In genomic region chr6:159692303-159693127, GRCh38 we compare ENCODE assay signal across 8 cellular contexts. TPM values are rescaled to one million over a fixed set of nuclear protein-coding genes. Genes with fewer than 3 reads are reported as not detected.
DNase-seq lines count a peak whose midpoint lies in the region; ATAC-seq, FAIRE-seq and TF ChIP-seq lines count a peak whose summit lies in the region.

No MANE protein-coding gene starts in this region.

- peak overlapping the region; percentile 92 to 97 (median 97) for H3K27ac Mint-ChIP-seq in CD4-positive, alpha-beta memory T cell
- H3K27ac Mint-ChIP-seq in activated naive CD4-positive, alpha-beta T cell treated with anti-CD3 and anti-CD28 coated beads, Interleukin-2, amount 10 ng/mL, durations not matched to agents 7 days and 5 days, result peak overlapping the region; percentile 94
- peak overlapping the region; percentile 69 for H3K27ac Mint-ChIP-seq in type B pancreatic cell

- 1 to 2% methylated on average over 30 to 66 of the region's 66 CpGs for WGBS in pancreas, 2 donors

- no peaks in the 10 kb centered on the region for H3K9me3 Mint-ChIP-seq in CD4-positive, alpha-beta memory T cell
- no peaks in the 10 kb centered on the region for H3K9me3 Mint-ChIP-seq in activated naive CD4-positive, alpha-beta T cell treated with anti-CD3 and anti-CD28 coated beads, Interleukin-2, amount 10 ng/mL, durations not matched to agents 7 days and 5 days
- H3K9me3 Mint-ChIP-seq in type B pancreatic cell, result no peaks in the 10 kb centered on the region

- peaks cover 31 to 77% (median 52%) of the 10 kb centered on the region in 4 donors for H3K4me1 Mint-ChIP-seq in CD4-positive, alpha-beta memory T cell
- H3K4me1 Mint-ChIP-seq in activated naive CD4-positive, alpha-beta T cell treated with anti-CD3 and anti-CD28 coated beads, Interleukin-2, amount 10 ng/mL, durations not matched to agents 7 days and 5 days, result peaks cover 69% of the 10 kb centered on the region
- peaks cover 21% of the 10 kb centered on the region for H3K4me1 Mint-ChIP-seq in type B pancreatic cell (ENCODE audit: unreplicated experiment)

- no peaks in the 10 kb centered on the region for H3K27me3 ChIP-seq in CD4-positive, alpha-beta memory T cell (ENCODE audit: insufficient read depth, low read length)
- no peaks in the 10 kb centered on the region for H3K27me3 ChIP-seq in pancreas

- H3K27ac ChIP-seq in CD4-positive, alpha-beta memory T cell (ENCODE audit: low read depth, low read length), result peak overlapping the region; percentile 64
- peak overlapping the region; percentile 92 for H3K27ac ChIP-seq in RWPE1
- H3K27ac ChIP-seq in pancreas, result peak overlapping the region; percentile 88 to 98 (median 95)

- TF ChIP-seq CTCF in RWPE1 (conservative IDR thresholded peaks at IDR 0.05; ENCODE audit: low read depth) (no peak), pancreas (IDR thresholded peaks at IDR 0.05) (no peak), type B pancreatic cell (conservative IDR thresholded peaks at IDR 0.05) (no peak)

- peak overlapping the region; percentile 87 to 88 for H3K4me3 ChIP-seq in CD4-positive, alpha-beta memory T cell (ENCODE audit: low read length in 2 of 2)
- H3K4me3 ChIP-seq in pancreas, result peak overlapping the region; percentile 76 to 96 (median 88)

- H3K27me3 Mint-ChIP-seq in CD4-positive, alpha-beta memory T cell, result no peaks in the 10 kb centered on the region
- no peaks in the 10 kb centered on the region for H3K27me3 Mint-ChIP-seq in activated naive CD4-positive, alpha-beta T cell treated with anti-CD3 and anti-CD28 coated beads, Interleukin-2, amount 10 ng/mL, durations not matched to agents 7 days and 5 days
- no peaks in the 10 kb centered on the region for H3K27me3 Mint-ChIP-seq in type B pancreatic cell

- H3K36me3 ChIP-seq in CD4-positive, alpha-beta memory T cell (ENCODE audit: insufficient read depth, low read length), result peaks cover 12% of the 10 kb centered on the region
- peaks cover 0 to 4% (median 0%) of the 10 kb centered on the region in 3 donors for H3K36me3 ChIP-seq in pancreas

- ATAC-seq in GM19468 (IDR thresholded peaks at IDR 0.05; ENCODE audit: extremely low read depth, unreplicated experiment), result peak; percentile 2
- ATAC-seq in HG03575 (IDR thresholded peaks at IDR 0.05; ENCODE audit: extremely low read depth, insufficient number of reproducible peaks, low FRiP score, unreplicated experiment), result peak; percentile 28
- peak; percentile 40 for ATAC-seq in Right ventricle myocardium superior (ENCODE audit: poor library complexity)
- peak; percentile 5 to 49 (median 16) for ATAC-seq in pancreas

- peak overlapping the region; percentile 88 to 96 (median 94) for H3K4me3 Mint-ChIP-seq in CD4-positive, alpha-beta memory T cell
- H3K4me3 Mint-ChIP-seq in activated naive CD4-positive, alpha-beta T cell treated with anti-CD3 and anti-CD28 coated beads, Interleukin-2, amount 10 ng/mL, durations not matched to agents 7 days and 5 days, result peak overlapping the region; percentile 83
- peak overlapping the region; percentile 95 for H3K4me3 Mint-ChIP-seq in type B pancreatic cell

- POLR2A ChIA-PET in CD4-positive, alpha-beta memory T cell (lab: Charles Lee; ENCODE audit: partially characterized antibody), result interaction anchor here (0.6 to 13.4 kb wide), 16 partner anchors 10 to 322 kb away, joined by 3 to 240 read pairs (median 6); partner anchors contain the start of genes ACAT2, MRPL18, TCP1 and WTAP
- POLR2A ChIA-PET in RWPE1 (lab: Yijun Ruan, JAX; ENCODE audit: low non-redundant PET), result interaction anchor here (1.3 kb wide), 1 partner anchor 34 kb away, joined by 6 read pairs; no protein-coding TSS in a partner anchor

- no peaks in the 10 kb centered on the region for H3K9me3 ChIP-seq in CD4-positive, alpha-beta memory T cell (ENCODE audit: control insufficient read depth in 1 of 2, low read length in 2 of 2)
- H3K9me3 ChIP-seq in pancreas, result no peaks in the 10 kb centered on the region

- peaks cover 55% of the 10 kb centered on the region for H3K4me1 ChIP-seq in CD4-positive, alpha-beta memory T cell (ENCODE audit: insufficient read depth, low read length)
- H3K4me1 ChIP-seq in pancreas, result peaks cover 9 to 39% (median 19%) of the 10 kb centered on the region in 3 donors

- peak; percentile 56 to 74 (median 64) for DNase-seq in CD4-positive, alpha-beta memory T cell
- DNase-seq in RWPE1 (ENCODE audit: low spot score) (peak; percentile 49), Right ventricle myocardium superior (peak; percentile 69), pancreas (peak in 5 of 6 donors; percentile 52 to 86 (median 66)), type B pancreatic cell (ENCODE audit: extremely low spot score, unreplicated experiment) (peak; percentile 79)
- peak; percentile 76 for DNase-seq in activated naive CD4-positive, alpha-beta T cell treated with anti-CD3 and anti-CD28 coated beads, Interleukin-2, amount 10 ng/mL, durations not matched to agents 7 days and 5 days

- intact Hi-C loops in CD4-positive, alpha-beta memory T cell (cut with micrococcal nuclease), result loop anchor here (1.0 to 10.0 kb wide), 7 partner anchors 35 to 828 kb away; partner anchors contain the start of genes ACAT2, IGF2R, TCP1 and WTAP
- intact Hi-C loops in Right ventricle myocardium superior (cut with DNase I), result loop anchor here (2.0 to 5.0 kb wide), 3 partner anchors 35 to 98 kb away; partner anchors contain the start of genes ACAT2, MRPL18 and WTAP
- intact Hi-C loops in pancreas (cut with DNase I), result loop anchor here in 1 of 3 donors (2.0 kb wide), 1 partner anchor 34 kb away; the partner anchor contains the start of gene WTAP

- no peak for FAIRE-seq in pancreas (lab: Jason Lieb, UNC)

- peaks cover 18 to 41% of the 10 kb centered on the region in 2 donors for H3K36me3 Mint-ChIP-seq in CD4-positive, alpha-beta memory T cell
- peaks cover 39% of the 10 kb centered on the region for H3K36me3 Mint-ChIP-seq in activated naive CD4-positive, alpha-beta T cell treated with anti-CD3 and anti-CD28 coated beads, Interleukin-2, amount 10 ng/mL, durations not matched to agents 7 days and 5 days
- peaks cover 13% of the 10 kb centered on the region for H3K36me3 Mint-ChIP-seq in type B pancreatic cell

- CTCF ChIA-PET in CD4-positive, alpha-beta memory T cell (lab: Charles Lee; ENCODE audit: partially characterized antibody), result interaction anchor here (1.1 to 4.4 kb wide), 16 partner anchors 7 to 841 kb away, joined by 3 to 50 read pairs (median 6); partner anchors contain the start of genes MRPL18, TCP1 and WTAP
- CTCF ChIA-PET in RWPE1 (lab: Yijun Ruan, JAX), result interaction anchor here (0.5 to 1.0 kb wide), 5 partner anchors 48 to 1801 kb away, joined by 3 read pairs; no protein-coding TSS in a partner anchor
- CTCF ChIA-PET in activated naive CD4-positive, alpha-beta T cell treated with anti-CD3 and anti-CD28 coated beads, Interleukin-2, amount 10 ng/mL, durations not matched to agents 7 days and 5 days (lab: Charles Lee), result interaction anchor here (0.7 to 2.6 kb wide), 11 partner anchors 8 to 748 kb away, joined by 3 to 10 read pairs (median 4); partner anchors contain the start of genes MRPL18 and TCP1

RNA-seq across cellular contexts. Expression of gene SOD2, which starts 0.5 kb away (rescaled TPM):
- 100 to 1,000 TPM; 128 to 131 TPM for total RNA-seq in CD4-positive, alpha-beta memory T cell
- polyA plus RNA-seq in CD4-positive, alpha-beta memory T cell, result 100 to 1,000 TPM; 121 to 161 TPM
- total RNA-seq in Right ventricle myocardium superior (1,058 TPM), pancreas (100 to 1,000 TPM; 155 to 792 (median 241) TPM), type B pancreatic cell (ENCODE audit: low replicate concordance) (78.1 and 100 TPM in 2 replicates)
- 100 to 1,000 TPM in 1 of 2 donors, 10 to 100 TPM in 1; 97.7 to 162 TPM for polyA plus RNA-seq in pancreas

RNA-seq across cellular contexts. Expression of gene WTAP, which starts 34.8 kb away (rescaled TPM):
- 100 to 1,000 TPM; 151 to 159 TPM for total RNA-seq in CD4-positive, alpha-beta memory T cell
- polyA plus RNA-seq in CD4-positive, alpha-beta memory T cell, result 100 to 1,000 TPM; 140 to 149 TPM
- total RNA-seq in Right ventricle myocardium superior (40.1 TPM), pancreas (10 to 100 TPM; 35.6 to 51.4 (median 42.8) TPM), type B pancreatic cell (ENCODE audit: low replicate concordance) (96.9 and 108 TPM in 2 replicates)
- polyA plus RNA-seq in pancreas, result 10 to 100 TPM; 55.4 to 85.6 TPM

Comparison
In these comparisons a context has a peak if more than half of its experiments do, and no peak if none do; other contexts are left out.
1. Peak in every context shown above with its lines: DNase-seq, ATAC-seq, H3K4me3 ChIP-seq and H3K27ac ChIP-seq.